Comparison of ENCODE assay signal across 1 cellular context in genomic region chr9:37144762-37145161, GRCh38.
TF ChIP-seq lines count a peak whose summit lies in the region.

No MANE protein-coding gene starts in this region.

TF ChIP-seq in GM12878, 131 proteins besides CTCF, POLR2A, EP300 and RAD21 (continued from another document and continues in another):
- TF ChIP-seq GABPA (IDR thresholded peaks at IDR 0.05; ENCODE audit: low read depth) (no peak), CHD4 (IDR thresholded peaks at IDR 0.05) (no peak), SMC3 (IDR thresholded peaks at IDR 0.05; ENCODE audit: borderline replicate concordance, low read length) (no peak), ZNF217 (IDR thresholded peaks at IDR 0.05) (peak; percentile 84; the same call in 1 of the 2 replicates), NRF1 (conservative IDR thresholded peaks at IDR 0.05; ENCODE audit: low read depth, low read length) (no peak), STAT1 (conservative IDR thresholded peaks at IDR 0.05) (no peak), MTA2 (IDR thresholded peaks at IDR 0.05; ENCODE audit: low read depth) (peak; percentile 100), FOXK2 (IDR thresholded peaks at IDR 0.05) (no peak), HCFC1 (IDR thresholded peaks at IDR 0.05; ENCODE audit: low read length) (no peak), ZNF384 (IDR thresholded peaks at IDR 0.05; ENCODE audit: borderline replicate concordance, low read depth, low read length) (peak; percentile 35; the same call in 1 of the 2 replicates), BHLHE40 (IDR thresholded peaks at IDR 0.05; ENCODE audit: borderline replicate concordance in 1 of 2, low read depth in 2 of 2, low read length in 1 of 2) (peak in 1 of 2 experiments; percentile 72; a peak in 3 of 4 replicates), SMARCA5 (IDR thresholded peaks at IDR 0.05) (no peak), IKZF1 (conservative IDR thresholded peaks at IDR 0.05) (peak; percentile 97), TCF12 (IDR thresholded peaks at IDR 0.05; ENCODE audit: low read depth, low read length) (no peak), PAX5 (IDR thresholded peaks at IDR 0.05; ENCODE audit: borderline replicate concordance, low read depth, low read length) (peak; percentile 86), SREBF2 (IDR thresholded peaks at IDR 0.05; ENCODE audit: low read length) (no peak), KDM1A (IDR thresholded peaks at IDR 0.05; ENCODE audit: borderline replicate concordance) (no peak), BCLAF1 (IDR thresholded peaks at IDR 0.05) (no peak), KLF5 (IDR thresholded peaks at IDR 0.05; ENCODE audit: partially characterized antibody) (no peak), MYC (IDR thresholded peaks at IDR 0.05; ENCODE audit: insufficient read depth, insufficient read length, insufficient replicate concordance, low read length, severe bottlenecking) (no peak), POLR2AphosphoS5 (IDR thresholded peaks at IDR 0.05; ENCODE audit: low read length) (no peak), NFXL1 (IDR thresholded peaks at IDR 0.05; ENCODE audit: borderline replicate concordance) (no peak), NFYA (IDR thresholded peaks at IDR 0.05; ENCODE audit: borderline replicate concordance, low read depth, low read length) (no peak), FOXM1 (IDR thresholded peaks at IDR 0.05; ENCODE audit: low read depth, low read length) (peak; percentile 81), NR2F1 (conservative IDR thresholded peaks at IDR 0.05) (peak; percentile 100), MAX (IDR thresholded peaks at IDR 0.05; ENCODE audit: low read depth, low read length) (no peak), EZH2 (IDR thresholded peaks at IDR 0.05; ENCODE audit: borderline replicate concordance, control insufficient read depth, low read depth, low read length) (no peak), ASH2L (IDR thresholded peaks at IDR 0.05; ENCODE audit: borderline replicate concordance, low read depth) (no peak), ZBED1 (IDR thresholded peaks at IDR 0.05; ENCODE audit: borderline replicate concordance) (peak; percentile 47; the same call in 1 of the 2 replicates), E4F1 (IDR thresholded peaks at IDR 0.05; ENCODE audit: borderline replicate concordance, partially characterized antibody) (no peak), SRF (IDR thresholded peaks at IDR 0.05; ENCODE audit: low read depth in 2 of 2, low read length in 2 of 2) (no peak), KAT2A (conservative IDR thresholded peaks at IDR 0.05; ENCODE audit: control insufficient read depth, low read depth, low read length) (no peak), MYB (IDR thresholded peaks at IDR 0.05; ENCODE audit: borderline replicate concordance, low read depth, low read length) (no peak), TCF7 (IDR thresholded peaks at IDR 0.05; ENCODE audit: borderline replicate concordance) (no peak), EGR1 (IDR thresholded peaks at IDR 0.05; ENCODE audit: borderline replicate concordance in 1 of 2, low read depth in 2 of 2, low read length in 2 of 2) (no peak), RUNX3 (IDR thresholded peaks at IDR 0.05; ENCODE audit: low read length) (peak; percentile 95), SMAD5 (IDR thresholded peaks at IDR 0.05; ENCODE audit: low read depth) (no peak), BMI1 (IDR thresholded peaks at IDR 0.05; ENCODE audit: borderline replicate concordance) (peak; percentile 96), RAD51 (IDR thresholded peaks at IDR 0.05) (peak; percentile 73), PAX8 (IDR thresholded peaks at IDR 0.05) (peak; percentile 56; the same call in 1 of the 2 replicates), POU2F2 (IDR thresholded peaks at IDR 0.05; ENCODE audit: borderline replicate concordance, low read depth, low read length) (peak; percentile 73; the same call in 1 of the 3 replicates), CEBPZ (IDR thresholded peaks at IDR 0.05; ENCODE audit: low read depth, low read length) (no peak)
- TF ChIP-seq, protein P1, sequence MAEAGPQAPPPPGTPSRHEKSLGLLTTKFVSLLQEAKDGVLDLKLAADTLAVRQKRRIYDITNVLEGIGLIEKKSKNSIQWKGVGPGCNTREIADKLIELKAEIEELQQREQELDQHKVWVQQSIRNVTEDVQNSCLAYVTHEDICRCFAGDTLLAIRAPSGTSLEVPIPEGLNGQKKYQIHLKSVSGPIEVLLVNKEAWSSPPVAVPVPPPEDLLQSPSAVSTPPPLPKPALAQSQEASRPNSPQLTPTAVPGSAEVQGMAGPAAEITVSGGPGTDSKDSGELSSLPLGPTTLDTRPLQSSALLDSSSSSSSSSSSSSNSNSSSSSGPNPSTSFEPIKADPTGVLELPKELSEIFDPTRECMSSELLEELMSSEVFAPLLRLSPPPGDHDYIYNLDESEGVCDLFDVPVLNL (IDR thresholded peaks at IDR 0.05; ENCODE audit: low read depth, low read length): no peak
- TF ChIP-seq, protein P2, sequence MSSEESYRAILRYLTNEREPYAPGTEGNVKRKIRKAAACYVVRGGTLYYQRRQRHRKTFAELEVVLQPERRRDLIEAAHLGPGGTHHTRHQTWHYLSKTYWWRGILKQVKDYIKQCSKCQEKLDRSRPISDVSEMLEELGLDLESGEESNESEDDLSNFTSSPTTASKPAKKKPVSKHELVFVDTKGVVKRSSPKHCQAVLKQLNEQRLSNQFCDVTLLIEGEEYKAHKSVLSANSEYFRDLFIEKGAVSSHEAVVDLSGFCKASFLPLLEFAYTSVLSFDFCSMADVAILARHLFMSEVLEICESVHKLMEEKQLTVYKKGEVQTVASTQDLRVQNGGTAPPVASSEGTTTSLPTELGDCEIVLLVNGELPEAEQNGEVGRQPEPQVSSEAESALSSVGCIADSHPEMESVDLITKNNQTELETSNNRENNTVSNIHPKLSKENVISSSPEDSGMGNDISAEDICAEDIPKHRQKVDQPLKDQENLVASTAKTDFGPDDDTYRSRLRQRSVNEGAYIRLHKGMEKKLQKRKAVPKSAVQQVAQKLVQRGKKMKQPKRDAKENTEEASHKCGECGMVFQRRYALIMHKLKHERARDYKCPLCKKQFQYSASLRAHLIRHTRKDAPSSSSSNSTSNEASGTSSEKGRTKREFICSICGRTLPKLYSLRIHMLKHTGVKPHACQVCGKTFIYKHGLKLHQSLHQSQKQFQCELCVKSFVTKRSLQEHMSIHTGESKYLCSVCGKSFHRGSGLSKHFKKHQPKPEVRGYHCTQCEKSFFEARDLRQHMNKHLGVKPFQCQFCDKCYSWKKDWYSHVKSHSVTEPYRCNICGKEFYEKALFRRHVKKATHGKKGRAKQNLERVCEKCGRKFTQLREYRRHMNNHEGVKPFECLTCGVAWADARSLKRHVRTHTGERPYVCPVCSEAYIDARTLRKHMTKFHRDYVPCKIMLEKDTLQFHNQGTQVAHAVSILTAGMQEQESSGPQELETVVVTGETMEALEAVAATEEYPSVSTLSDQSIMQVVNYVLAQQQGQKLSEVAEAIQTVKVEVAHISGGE (CRISPR knock-in tag; IDR thresholded peaks at IDR 0.05): no peak
- TF ChIP-seq, protein P3, sequence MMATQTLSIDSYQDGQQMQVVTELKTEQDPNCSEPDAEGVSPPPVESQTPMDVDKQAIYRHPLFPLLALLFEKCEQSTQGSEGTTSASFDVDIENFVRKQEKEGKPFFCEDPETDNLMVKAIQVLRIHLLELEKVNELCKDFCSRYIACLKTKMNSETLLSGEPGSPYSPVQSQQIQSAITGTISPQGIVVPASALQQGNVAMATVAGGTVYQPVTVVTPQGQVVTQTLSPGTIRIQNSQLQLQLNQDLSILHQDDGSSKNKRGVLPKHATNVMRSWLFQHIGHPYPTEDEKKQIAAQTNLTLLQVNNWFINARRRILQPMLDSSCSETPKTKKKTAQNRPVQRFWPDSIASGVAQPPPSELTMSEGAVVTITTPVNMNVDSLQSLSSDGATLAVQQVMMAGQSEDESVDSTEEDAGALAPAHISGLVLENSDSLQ (IDR thresholded peaks at IDR 0.05): peak; percentile 34; the same call in 1 of the 2 replicates
- TF ChIP-seq, protein P4, sequence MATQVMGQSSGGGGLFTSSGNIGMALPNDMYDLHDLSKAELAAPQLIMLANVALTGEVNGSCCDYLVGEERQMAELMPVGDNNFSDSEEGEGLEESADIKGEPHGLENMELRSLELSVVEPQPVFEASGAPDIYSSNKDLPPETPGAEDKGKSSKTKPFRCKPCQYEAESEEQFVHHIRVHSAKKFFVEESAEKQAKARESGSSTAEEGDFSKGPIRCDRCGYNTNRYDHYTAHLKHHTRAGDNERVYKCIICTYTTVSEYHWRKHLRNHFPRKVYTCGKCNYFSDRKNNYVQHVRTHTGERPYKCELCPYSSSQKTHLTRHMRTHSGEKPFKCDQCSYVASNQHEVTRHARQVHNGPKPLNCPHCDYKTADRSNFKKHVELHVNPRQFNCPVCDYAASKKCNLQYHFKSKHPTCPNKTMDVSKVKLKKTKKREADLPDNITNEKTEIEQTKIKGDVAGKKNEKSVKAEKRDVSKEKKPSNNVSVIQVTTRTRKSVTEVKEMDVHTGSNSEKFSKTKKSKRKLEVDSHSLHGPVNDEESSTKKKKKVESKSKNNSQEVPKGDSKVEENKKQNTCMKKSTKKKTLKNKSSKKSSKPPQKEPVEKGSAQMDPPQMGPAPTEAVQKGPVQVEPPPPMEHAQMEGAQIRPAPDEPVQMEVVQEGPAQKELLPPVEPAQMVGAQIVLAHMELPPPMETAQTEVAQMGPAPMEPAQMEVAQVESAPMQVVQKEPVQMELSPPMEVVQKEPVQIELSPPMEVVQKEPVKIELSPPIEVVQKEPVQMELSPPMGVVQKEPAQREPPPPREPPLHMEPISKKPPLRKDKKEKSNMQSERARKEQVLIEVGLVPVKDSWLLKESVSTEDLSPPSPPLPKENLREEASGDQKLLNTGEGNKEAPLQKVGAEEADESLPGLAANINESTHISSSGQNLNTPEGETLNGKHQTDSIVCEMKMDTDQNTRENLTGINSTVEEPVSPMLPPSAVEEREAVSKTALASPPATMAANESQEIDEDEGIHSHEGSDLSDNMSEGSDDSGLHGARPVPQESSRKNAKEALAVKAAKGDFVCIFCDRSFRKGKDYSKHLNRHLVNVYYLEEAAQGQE (IDR thresholded peaks at IDR 0.05; ENCODE audit: low read depth, low read length): no peak
- TF ChIP-seq, protein P5, sequence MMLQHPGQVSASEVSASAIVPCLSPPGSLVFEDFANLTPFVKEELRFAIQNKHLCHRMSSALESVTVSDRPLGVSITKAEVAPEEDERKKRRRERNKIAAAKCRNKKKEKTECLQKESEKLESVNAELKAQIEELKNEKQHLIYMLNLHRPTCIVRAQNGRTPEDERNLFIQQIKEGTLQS (IDR thresholded peaks at IDR 0.05; ENCODE audit: borderline replicate concordance, extremely low read depth, low read depth, low read length): no peak
